8 cellular contexts compared by ENCODE assay signal in genomic region chr4:124060261-124060918, GRCh38.
DNase-seq lines count a peak whose midpoint lies in the region; ATAC-seq and TF ChIP-seq lines count a peak whose summit lies in the region.

No MANE protein-coding gene starts in this region.

- no peaks in the 10 kb centered on the region for H3K9me2 ChIP-seq in OCI-LY7 (ENCODE audit: insufficient read depth, low read length)

- no TSS peak for BruUV-seq in OCI-LY7 (replicated peaks; lab: Mats Ljungman, UMichigan)

- H3K9me3 ChIP-seq in OCI-LY7 (ENCODE audit: low read length) = no peaks in the 10 kb centered on the region

- no peaks in the 10 kb centered on the region for H3K9me3 Mint-ChIP-seq in activated T-cell treated with anti-CD3 and anti-CD28 coated beads, Interleukin-2, amount 50 U/mL, for 24 hours

- no peak overlapping the region for H3K27ac Mint-ChIP-seq in activated T-cell treated with anti-CD3 and anti-CD28 coated beads, Interleukin-2, amount 50 U/mL, for 24 hours

- ATAC-seq in GM21723 (IDR thresholded peaks at IDR 0.05; ENCODE audit: unreplicated experiment) = peak; percentile 67
- ATAC-seq in sciatic nerve = peak; percentile 93
- ATAC-seq in stimulated activated naive CD8-positive, alpha-beta T cell treated with anti-CD3 and anti-CD28 coated beads, Interleukin-15, Interleukin-2, amounts not matched to agents 100 U/mL and 50 U/mL, for 24 hours = no peak

- DNase-seq in OCI-LY7 (ENCODE audit: low spot score) (peak; percentile 29), fibroblast of the conjunctiva (ENCODE audit: low read depth) (peak; percentile 41), sciatic nerve (ENCODE audit: low spot score) (no peak), NCI-H1105 (lab: John Stamatoyannopoulos, UW) (no peak)
- DNase-seq in activated CD4-positive, CD25-positive, alpha-beta regulatory T cell treated with anti-CD3 and anti-CD28 coated beads, Interleukin-2, amount 50 U/mL, for 72 hours = no peak
- DNase-seq in stimulated activated naive CD8-positive, alpha-beta T cell treated with anti-CD3 and anti-CD28 coated beads, Interleukin-15, Interleukin-2, amounts not matched to agents 100 U/mL and 50 U/mL, for 24 hours = no peak
- DNase-seq in activated T-cell treated with anti-CD3 and anti-CD28 coated beads, Interleukin-2, amount 50 U/mL, for 24 hours = no peak

- H3K4me1 Mint-ChIP-seq in activated T-cell treated with anti-CD3 and anti-CD28 coated beads, Interleukin-2, amount 50 U/mL, for 24 hours (ENCODE audit: low read depth) = no peaks in the 10 kb centered on the region

- intact Hi-C loops in OCI-LY7 (cut with micrococcal nuclease; ENCODE audit: unreplicated experiment) (no loop called here), sciatic nerve (cut with DNase I) (no loop called here)

- no peaks in the 10 kb centered on the region for H3K27me3 Mint-ChIP-seq in activated T-cell treated with anti-CD3 and anti-CD28 coated beads, Interleukin-2, amount 50 U/mL, for 24 hours

- peak overlapping the region; percentile 40 for H3K4me2 ChIP-seq in OCI-LY7 (ENCODE audit: low read length)

- no peak for TF ChIP-seq CTCF in OCI-LY7 (conservative IDR thresholded peaks at IDR 0.05; ENCODE audit: low read length)

- H3K4me3 Mint-ChIP-seq in activated T-cell treated with anti-CD3 and anti-CD28 coated beads, Interleukin-2, amount 50 U/mL, for 24 hours = no peak overlapping the region

- H3K4me1 ChIP-seq in OCI-LY7 (ENCODE audit: insufficient read depth, low read length, poor library complexity, severe bottlenecking) = peaks cover 11% of the 10 kb centered on the region

- H3K79me2 ChIP-seq in OCI-LY7 (ENCODE audit: insufficient read depth, low read depth, low read length) = no peaks in the 10 kb centered on the region

- H3K27ac ChIP-seq in OCI-LY7 (ENCODE audit: low read depth, low read length, poor library complexity, severe bottlenecking) = peak overlapping the region; percentile 10

- no peaks in the 10 kb centered on the region for H3K36me3 Mint-ChIP-seq in activated T-cell treated with anti-CD3 and anti-CD28 coated beads, Interleukin-2, amount 50 U/mL, for 24 hours (ENCODE audit: low read depth)

- CTCF ChIA-PET in OCI-LY7 (lab: Charles Lee; ENCODE audit: unreplicated experiment) = no interaction called here

- H4K20me1 ChIP-seq in OCI-LY7 (ENCODE audit: insufficient read depth, low read length) = no peaks in the 10 kb centered on the region

- POLR2A ChIA-PET in OCI-LY7 (lab: Charles Lee) = interaction anchor here (0.6 to 0.7 kb wide), 2 partner anchors 215 to 577 kb away, joined by 3 read pairs; no protein-coding TSS in a partner anchor

- H2AFZ ChIP-seq in OCI-LY7 (ENCODE audit: low read length) = peak overlapping the region; percentile 24; the same call in 1 of the 2 replicates

- H3K36me3 ChIP-seq in OCI-LY7 (ENCODE audit: insufficient read depth, low read length) = no peaks in the 10 kb centered on the region

- no peak overlapping the region for H3K4me3 ChIP-seq in OCI-LY7 (ENCODE audit: low read depth, low read length, poor library complexity, severe bottlenecking)

Comparison
In these comparisons a context has a peak if more than half of its experiments do, and no peak if none do; other contexts are left out.
1. DNase-seq: peak in OCI-LY7 (single experiment) and fibroblast of the conjunctiva (single experiment); none in sciatic nerve (single experiment), activated CD4-positive, CD25-positive, alpha-beta regulatory T cell treated with anti-CD3 and anti-CD28 coated beads, Interleukin-2, amount 50 U/mL, for 72 hours (single experiment), stimulated activated naive CD8-positive, alpha-beta T cell treated with anti-CD3 and anti-CD28 coated beads, Interleukin-15, Interleukin-2, amounts not matched to agents 100 U/mL and 50 U/mL, for 24 hours (single experiment), activated T-cell treated with anti-CD3 and anti-CD28 coated beads, Interleukin-2, amount 50 U/mL, for 24 hours (single experiment) and NCI-H1105 (single experiment).